In the genomic region with DNA sequence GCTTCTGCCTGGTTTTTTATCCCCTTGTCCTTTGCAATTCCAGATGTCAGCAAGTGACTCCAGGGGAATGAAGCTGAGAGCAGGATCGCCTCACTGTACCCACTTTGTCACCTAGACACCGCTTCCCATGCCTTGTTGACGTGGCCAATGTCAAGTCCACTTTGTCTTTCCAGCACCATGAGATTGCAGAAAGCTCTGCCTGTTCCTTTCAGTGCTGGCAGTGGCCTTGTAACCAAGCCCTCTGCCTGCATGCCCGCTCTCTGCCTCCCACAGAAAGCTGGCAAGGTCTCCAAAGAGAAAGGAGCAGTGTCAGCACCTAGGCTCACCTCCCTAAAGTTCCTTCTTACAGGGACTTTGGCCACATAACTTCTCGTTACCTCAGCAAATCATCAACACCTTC, we compare ENCODE assay signal across 19 cellular contexts.
"Had no signal": no experiment of that assay in that cellular context is flagged by ENCODE, and none has a peak within 500 bp of the region (broad histone marks: within the 10 kb centered on the region; RNA-seq: fewer than 3 reads in every experiment).

No MANE protein-coding gene starts in this region.

- DNase-seq: effector memory CD4-positive, alpha-beta T cell; islet precursor cell; left lung; mesendoderm; naive B cell; occipital lobe; pancreas; psoas muscle; retina; sigmoid colon; stimulated activated CD4-positive, alpha-beta T cell treated with anti-CD3 and anti-CD28 coated beads, Interleukin-12 subunit alpha, Interleukin-12 subunit beta, amount 100 ng/mL, for 4 hours; stimulated activated naive CD8-positive, alpha-beta T cell treated with anti-CD3 and anti-CD28 coated beads, Interleukin-15, Interleukin-2, amounts not matched to agents 100 U/mL and 50 U/mL, for 24 hours; upper lobe of right lung had no signal

- H3K4me3 Mint-ChIP-seq: naive B cell, nephron had no signal

- H3K27me3 Mint-ChIP-seq: naive B cell had no signal

- H3K27ac ChIP-seq: left lung, pancreas, psoas muscle, sigmoid colon, skin epidermis, tibial nerve, upper lobe of right lung, vagina had no signal

- H3K4me3 ChIP-seq: left lung, lung, pancreas, psoas muscle, sigmoid colon, skin epidermis, tibial nerve, upper lobe of right lung, vagina had no signal

- H3K36me3 Mint-ChIP-seq: naive B cell had no signal

- H3K27ac Mint-ChIP-seq: naive B cell had no signal

- H3K36me3 ChIP-seq: left lung, pancreas, sigmoid colon, tibial nerve, upper lobe of right lung, vagina had no signal

- ATAC-seq: esophagus mucosa; left lung; pancreas; psoas muscle; stimulated activated naive CD8-positive, alpha-beta T cell treated with anti-CD3 and anti-CD28 coated beads, Interleukin-15, Interleukin-2, amounts not matched to agents 100 U/mL and 50 U/mL, for 24 hours; upper lobe of right lung had no signal

- H3K9me3 Mint-ChIP-seq: nephron had no signal

- H3K4me1 Mint-ChIP-seq: naive B cell, nephron had no signal

- H3K9me3 ChIP-seq: pancreas, psoas muscle, sigmoid colon, tibial nerve, upper lobe of right lung, vagina had no signal

- H3K4me1 ChIP-seq: left lung, pancreas, psoas muscle, sigmoid colon, tibial nerve, upper lobe of right lung, vagina had no signal

- H3K27me3 ChIP-seq: left lung, pancreas, sigmoid colon, tibial nerve, upper lobe of right lung, vagina had no signal
